In the genomic region with DNA sequence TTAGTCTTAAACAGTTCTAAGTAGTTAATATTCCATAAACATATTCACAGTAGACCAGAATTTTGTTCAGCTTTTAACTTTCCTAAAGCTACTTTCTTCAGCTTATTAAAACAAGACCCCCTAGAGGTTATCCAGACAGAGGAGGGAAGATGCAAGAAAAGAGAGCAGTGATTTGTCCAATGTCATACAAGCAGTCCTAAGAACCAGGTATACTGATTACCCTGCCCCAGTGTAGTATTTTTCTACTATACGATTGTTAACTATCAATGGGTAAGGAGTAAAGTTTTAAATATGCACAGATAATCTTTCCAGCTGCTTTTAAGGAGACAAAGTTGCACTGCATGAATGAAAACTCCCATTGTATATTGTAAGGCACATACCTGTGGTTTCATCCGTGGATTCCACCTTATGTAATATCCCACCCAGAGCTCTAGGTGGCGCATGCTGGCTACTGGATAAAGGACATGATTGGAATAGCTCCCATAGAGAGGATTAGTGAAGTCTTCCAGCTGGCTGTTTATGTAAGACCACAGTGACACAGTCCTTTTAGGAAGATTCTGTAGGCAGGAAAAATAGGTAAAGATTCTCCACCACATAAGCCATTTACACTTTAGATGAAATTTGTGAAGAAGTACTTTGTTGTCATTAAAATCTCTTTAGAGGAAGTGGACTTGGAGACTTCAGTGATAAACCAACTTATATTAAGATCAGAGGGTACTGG, we compare ENCODE assay signal across 9 cellular contexts. TPM values are rescaled to one million over a fixed set of nuclear protein-coding genes. Genes with fewer than 3 reads are reported as not detected.
DNase-seq lines count a peak whose midpoint lies in the region; ATAC-seq, FAIRE-seq and TF ChIP-seq lines count a peak whose summit lies in the region.
"Had no signal": no experiment of that assay in that cellular context is flagged by ENCODE, and none has a peak within 500 bp of the region (broad histone marks: within the 10 kb centered on the region; RNA-seq: fewer than 3 reads in every experiment).

No MANE protein-coding gene starts in this region.

- peaks cover 44% of the 10 kb centered on the region for H3K36me3 Mint-ChIP-seq in T-helper 2 cell treated with Interferon-gamma antibody and Interleukin-4, amounts not matched to agents 5 μg/mL and 100 μg/mL, for 36 hours (ENCODE audit: low read depth)

- H3K27me3 Mint-ChIP-seq in T-helper 2 cell treated with Interferon-gamma antibody and Interleukin-4, amounts not matched to agents 5 μg/mL and 100 μg/mL, for 36 hours (ENCODE audit: low read depth) = no peaks in the 10 kb centered on the region

- peaks cover 2% of the 10 kb centered on the region for H3K4me1 Mint-ChIP-seq in T-helper 2 cell treated with Interferon-gamma antibody and Interleukin-4, amounts not matched to agents 5 μg/mL and 100 μg/mL, for 36 hours (ENCODE audit: low read depth)

- 12 to 24% (median 19%) methylated on average over 3 of the region's 3 CpGs for WGBS in small intestine, 3 donors

- H3K9me3 Mint-ChIP-seq in T-helper 2 cell treated with Interferon-gamma antibody and Interleukin-4, amounts not matched to agents 5 μg/mL and 100 μg/mL, for 36 hours = no peaks in the 10 kb centered on the region

- no peak overlapping the region for H3K4me3 Mint-ChIP-seq in T-helper 2 cell treated with Interferon-gamma antibody and Interleukin-4, amounts not matched to agents 5 μg/mL and 100 μg/mL, for 36 hours

- H3K9me3 ChIP-seq in small intestine (ENCODE audit: control insufficient read depth, low read depth) = no peaks in the 10 kb centered on the region
- H3K9me3 ChIP-seq: BLaER1 treated with 17β-estradiol and CSF1 and Interleukin-3, amounts not matched to agents 10 nM and 100 nM had no signal

- H3K27me3 ChIP-seq in small intestine (ENCODE audit: control insufficient read depth in 2 of 2, insufficient read depth in 2 of 2, low read length in 2 of 2) = no peaks in the 10 kb centered on the region
- H3K27me3 ChIP-seq: BLaER1 treated with 17β-estradiol and CSF1 and Interleukin-3, amounts not matched to agents 10 nM and 100 nM had no signal

- DNase-seq in SIG-M5 treated with dmso at 0.1 percent for 504 hours (lab: John Stamatoyannopoulos, UW; ENCODE audit: unreplicated experiment) (peak; percentile 48), SIG-M5 (lab: John Stamatoyannopoulos, UW) (no peak), NCI-H146 (lab: John Stamatoyannopoulos, UW) (peak; percentile 69), astrocyte of the cerebellum (ENCODE audit: low read depth) (peak; percentile 95), hypothalamus (lab: John Stamatoyannopoulos, UW) (peak in 31 of 51 donors; percentile 1 to 69 (median 26)), small intestine (peak; percentile 77)
- DNase-seq in T-helper 2 cell treated with Interferon-gamma antibody and Interleukin-4, amounts not matched to agents 5 μg/mL and 100 μg/mL, for 36 hours (ENCODE audit: low spot score) = peak; percentile 29

- no peak for FAIRE-seq in small intestine (lab: Jason Lieb, UNC)

- H3K4me3 ChIP-seq in astrocyte of the cerebellum (ENCODE audit: low read depth, low read length) = no peak overlapping the region
- no peak overlapping the region for H3K4me3 ChIP-seq in small intestine (ENCODE audit: low read depth in 1 of 2, low read length in 2 of 2)
- H3K4me3 ChIP-seq: BLaER1 treated with 17β-estradiol and CSF1 and Interleukin-3, amounts not matched to agents 10 nM and 100 nM had no signal

- peak; percentile 93 for ATAC-seq in HG02870 (IDR thresholded peaks at IDR 0.05; ENCODE audit: unreplicated experiment)

- no peak overlapping the region for H3K27ac Mint-ChIP-seq in T-helper 2 cell treated with Interferon-gamma antibody and Interleukin-4, amounts not matched to agents 5 μg/mL and 100 μg/mL, for 36 hours

- H3K27ac ChIP-seq in small intestine (ENCODE audit: low read depth in 1 of 2, low read length in 1 of 2) = no peak overlapping the region
- H3K27ac ChIP-seq: BLaER1 treated with 17β-estradiol and CSF1 and Interleukin-3, amounts not matched to agents 10 nM and 100 nM had no signal

- H3K36me3 ChIP-seq in small intestine (ENCODE audit: control insufficient read depth in 2 of 2, insufficient read depth in 2 of 2, low read length in 2 of 2) = peaks cover 4 to 6% of the 10 kb centered on the region in 2 donors

- no peaks in the 10 kb centered on the region for H3K4me1 ChIP-seq in small intestine (ENCODE audit: control insufficient read depth in 2 of 2, insufficient read depth in 1 of 2, low read depth in 1 of 2, low read length in 1 of 2)
- H3K4me1 ChIP-seq: BLaER1 treated with 17β-estradiol and CSF1 and Interleukin-3, amounts not matched to agents 10 nM and 100 nM had no signal

- in situ Hi-C loops in astrocyte of the cerebellum (cut with HindIII; ENCODE audit: low sequenced_read_pairs) = loop anchor here (25.0 kb wide), 1 partner anchor 551 kb away; a partner anchor contains a TSS

- TF ChIP-seq CTCF in astrocyte of the cerebellum (IDR thresholded peaks at IDR 0.05; ENCODE audit: low read depth, low read length, missing control alignments) = peak; percentile 87

RNA-seq across cellular contexts. Expression of a gene that starts 45.6 kb away (rescaled TPM):
- polyA plus RNA-seq in small intestine = 10 to 100 TPM; 27.0 to 41.6 (median 41.6) TPM

RNA-seq across cellular contexts. Expression of a gene that starts 46.3 kb away (rescaled TPM):
- polyA plus RNA-seq in small intestine = 10 to 100 TPM; 10.3 to 11.0 (median 10.3) TPM
